Comparison of ENCODE assay signal across 16 cellular contexts in genomic region chr1:20648438-20648837, GRCh38. TPM values are rescaled to one million over a fixed set of nuclear protein-coding genes. Genes with fewer than 3 reads are reported as not detected.
DNase-seq lines count a peak whose midpoint lies in the region; ATAC-seq and TF ChIP-seq lines count a peak whose summit lies in the region.
"Had no signal": no experiment of that assay in that cellular context is flagged by ENCODE, and none has a peak within 500 bp of the region (broad histone marks: within the 10 kb centered on the region; RNA-seq: fewer than 3 reads in every experiment).

No MANE protein-coding gene starts in this region.

- no peak overlapping the region for H2AK5ac ChIP-seq in neuronal stem cell (ENCODE audit: low read depth, low read length)

- H3K9ac ChIP-seq in neuronal stem cell (ENCODE audit: low read depth, low read length, poor library complexity), result no peak overlapping the region
- H3K9ac ChIP-seq: GM23248 had no signal

- H2BK120ac ChIP-seq in neuronal stem cell (ENCODE audit: low read depth, low read length), result no peak overlapping the region

- peaks cover 42 to 61% of the 10 kb centered on the region in 2 donors for H3K36me3 ChIP-seq in neuronal stem cell (replicated peaks in 1 of 2; ENCODE audit: control insufficient read depth in 2 of 2, insufficient read depth in 2 of 2, low read length in 2 of 2)

- no peak overlapping the region for H3K14ac ChIP-seq in neuronal stem cell (ENCODE audit: low read length)

- no peak overlapping the region for H2AFZ ChIP-seq in neuronal stem cell (ENCODE audit: low read length)
- H2AFZ ChIP-seq: GM23248 had no signal

- H3K4me3 Mint-ChIP-seq in natural killer cell (no peak overlapping the region), WTC11 (no peak overlapping the region)
- H3K4me3 Mint-ChIP-seq in natural killer cell treated with Interleukin-12 subunit alpha and Interleukin-12 subunit beta and Interleukin-15 and Interleukin-18, amount 100 ng/mL, for 72 hours, result no peak overlapping the region
- H3K4me3 Mint-ChIP-seq: CD4-positive, alpha-beta memory T cell had no signal

- intact Hi-C loops in natural killer cell (cut with micrococcal nuclease), result no loop called here

- H3K36me3 Mint-ChIP-seq in natural killer cell, result peaks cover 20% of the 10 kb centered on the region
- H3K36me3 Mint-ChIP-seq in natural killer cell treated with Interleukin-12 subunit alpha and Interleukin-12 subunit beta and Interleukin-15 and Interleukin-18, amount 100 ng/mL, for 72 hours, result peaks cover 21% of the 10 kb centered on the region
- peaks cover 45% of the 10 kb centered on the region for H3K36me3 Mint-ChIP-seq in WTC11

- no peak overlapping the region for H3K4me3 ChIP-seq in neuronal stem cell (ENCODE audit: low read length in 2 of 2)
- H3K4me3 ChIP-seq: GM23248 had no signal

- WGBS in neuronal stem cell (ENCODE audit: extremely low coverage in 2 of 2, insufficient read length in 2 of 2, insufficient replicate concordance in 1 of 2), 2 donors, result no CpG with 5 or more reads among the region's 13 CpGs

- no peak for TF ChIP-seq CTCF in natural killer cell (IDR thresholded peaks at IDR 0.05)
- TF ChIP-seq CTCF in WTC11 (IDR thresholded peaks at IDR 0.05), result no peak

- peak overlapping the region; percentile 22 for H3K23ac ChIP-seq in neuronal stem cell (ENCODE audit: low read depth, low read length, poor library complexity)

- H3K4me1 ChIP-seq in neuronal stem cell (ENCODE audit: control insufficient read depth in 2 of 2, insufficient read depth in 1 of 2, low read depth in 1 of 2, low read length in 2 of 2), result no peaks in the 10 kb centered on the region

- no peaks in the 10 kb centered on the region for H3K9me3 ChIP-seq in neuronal stem cell (replicated peaks in 1 of 2; ENCODE audit: control insufficient read depth in 2 of 2, insufficient read depth in 1 of 2, low read depth in 1 of 2, low read length in 2 of 2)

- H3K27me3 Mint-ChIP-seq in natural killer cell (ENCODE audit: low read depth in 2 of 2), result no peaks in the 10 kb centered on the region
- no peaks in the 10 kb centered on the region for H3K27me3 Mint-ChIP-seq in natural killer cell treated with Interleukin-12 subunit alpha and Interleukin-12 subunit beta and Interleukin-15 and Interleukin-18, amount 100 ng/mL, for 72 hours
- H3K27me3 Mint-ChIP-seq in WTC11 (ENCODE audit: low read depth), result no peaks in the 10 kb centered on the region
- H3K27me3 Mint-ChIP-seq: CD4-positive, alpha-beta memory T cell had no signal

- H2BK5ac ChIP-seq in neuronal stem cell (ENCODE audit: low read length), result no peak overlapping the region

- peak overlapping the region; percentile 89 for H4K91ac ChIP-seq in neuronal stem cell (ENCODE audit: low read depth, low read length, poor library complexity)

- H3K18ac ChIP-seq in neuronal stem cell (ENCODE audit: low read length), result no peak overlapping the region

- H3K4ac ChIP-seq in neuronal stem cell (ENCODE audit: low read length), result no peak overlapping the region

- H3K27me3 ChIP-seq in neuronal stem cell (ENCODE audit: control insufficient read depth in 3 of 3, insufficient read depth in 3 of 3, low read depth in 1 of 3, low read length in 3 of 3), result no peaks in the 10 kb centered on the region

- H3K9me3 Mint-ChIP-seq in natural killer cell (no peaks in the 10 kb centered on the region), WTC11 (no peaks in the 10 kb centered on the region)
- no peaks in the 10 kb centered on the region for H3K9me3 Mint-ChIP-seq in natural killer cell treated with Interleukin-12 subunit alpha and Interleukin-12 subunit beta and Interleukin-15 and Interleukin-18, amount 100 ng/mL, for 72 hours
- H3K9me3 Mint-ChIP-seq: CD4-positive, alpha-beta memory T cell had no signal

- H3K4me1 Mint-ChIP-seq in natural killer cell (peaks cover 0 to 11% of the 10 kb centered on the region in 2 donors), WTC11 (no peaks in the 10 kb centered on the region)
- peaks cover 0 to 4% of the 10 kb centered on the region in 2 donors for H3K4me1 Mint-ChIP-seq in natural killer cell treated with Interleukin-12 subunit alpha and Interleukin-12 subunit beta and Interleukin-15 and Interleukin-18, amount 100 ng/mL, for 72 hours (ENCODE audit: low read depth in 2 of 2)
- H3K4me1 Mint-ChIP-seq: CD4-positive, alpha-beta memory T cell had no signal

- POLR2A ChIA-PET in WTC11 (lab: Charles Lee), result no interaction called here

- no peak overlapping the region for H2BK12ac ChIP-seq in neuronal stem cell (ENCODE audit: low read length)

- no peak overlapping the region for H3K27ac ChIP-seq in neuronal stem cell (replicated peaks; ENCODE audit: low read length)
- H3K27ac ChIP-seq: GM23248 had no signal

- no peak overlapping the region for H3K4me2 ChIP-seq in neuronal stem cell (ENCODE audit: insufficient read depth, low read length, poor library complexity, severe bottlenecking)

- ATAC-seq in natural killer cell, result no peak
- ATAC-seq in natural killer cell treated with Interleukin-12 subunit alpha and Interleukin-12 subunit beta and Interleukin-15 and Interleukin-18, amount 100 ng/mL, for 72 hours, result no peak
- ATAC-seq in WTC11, result no peak
- ATAC-seq in GM19328 (IDR thresholded peaks at IDR 0.05; ENCODE audit: unreplicated experiment), result no peak

- peak overlapping the region; percentile 8 to 29 for H3K27ac Mint-ChIP-seq in natural killer cell
- H3K27ac Mint-ChIP-seq in natural killer cell treated with Interleukin-12 subunit alpha and Interleukin-12 subunit beta and Interleukin-15 and Interleukin-18, amount 100 ng/mL, for 72 hours, result no peak overlapping the region
- H3K27ac Mint-ChIP-seq in WTC11, result peak overlapping the region; percentile 63; the same call in 1 of the 2 replicates

- H3K79me1 ChIP-seq in neuronal stem cell (ENCODE audit: low read depth, low read length), result no peaks in the 10 kb centered on the region

- H2BK15ac ChIP-seq in neuronal stem cell (ENCODE audit: low read length), result no peak overlapping the region

- H4K8ac ChIP-seq in neuronal stem cell (ENCODE audit: low read depth, low read length), result no peak overlapping the region

- CTCF ChIA-PET in WTC11 (lab: Charles Lee), result no interaction called here

- no peak for DNase-seq in natural killer cell
- DNase-seq in natural killer cell treated with Interleukin-12 subunit alpha and Interleukin-12 subunit beta and Interleukin-15 and Interleukin-18, amount 100 ng/mL, for 72 hours (ENCODE audit: low spot score), result no peak
- DNase-seq in WTC11 (ENCODE audit: low spot score), result no peak
- no peak for DNase-seq in neuronal stem cell (ENCODE audit: low spot score)
- no peak for DNase-seq in DMS79 treated with DMSO at 0.1 percent for 48 hours (lab: John Stamatoyannopoulos, UW)
- DNase-seq: C1 segment of cervical spinal cord; Calu3; CD4-positive, alpha-beta memory T cell; COR-L47; DMS53; DND-41; GM23248; H7; HCEC 1CT had no signal

TF ChIP-seq in WTC11, 78 proteins besides CTCF, POLR2A, EP300 and RAD21 (continues in another document):
- TF ChIP-seq TEAD4 (CRISPR knock-in tag; IDR thresholded peaks at IDR 0.05), result no peak
- no peak for TF ChIP-seq ZNF416 (CRISPR knock-in tag; IDR thresholded peaks at IDR 0.05)
- TF ChIP-seq JUN (CRISPR knock-in tag; IDR thresholded peaks at IDR 0.05), result no peak
- no peak for TF ChIP-seq CREM (CRISPR knock-in tag; IDR thresholded peaks at IDR 0.05)
- no peak for TF ChIP-seq ZNF138 (CRISPR knock-in tag; conservative IDR thresholded peaks at IDR 0.05)
- no peak for TF ChIP-seq PRDM15 (CRISPR knock-in tag; IDR thresholded peaks at IDR 0.05)
- TF ChIP-seq ZNF232 (CRISPR knock-in tag; IDR thresholded peaks at IDR 0.05), result no peak

RNA-seq across cellular contexts. Expression of gene DDOST, which starts 12.7 kb away (rescaled TPM):
- 100 to 1,000 TPM; 137 to 158 (median 153) TPM for total RNA-seq in natural killer cell
- 100 to 1,000 TPM; 176 to 227 TPM for total RNA-seq in natural killer cell treated with Interleukin-12 subunit alpha and Interleukin-12 subunit beta and Interleukin-15 and Interleukin-18, amount 100 ng/mL, for 72 hours
- 299 to 306 TPM (median 300 TPM) in 3 replicates for total RNA-seq in WTC11 (2021)
- polyA plus RNA-seq in neuronal stem cell (2013, experiment 1 of 2), result 115 TPM
- polyA plus RNA-seq in neuronal stem cell (2013, experiment 2 of 2), result 115 TPM

RNA-seq across cellular contexts. Expression of gene PINK1, which starts 15.2 kb away (rescaled TPM):
- total RNA-seq in natural killer cell (10 to 100 TPM; 10.8 to 16.2 (median 15.0) TPM), WTC11 (2021) (34.7 to 47.7 TPM (median 35.1 TPM) in 3 replicates)
- total RNA-seq in natural killer cell treated with Interleukin-12 subunit alpha and Interleukin-12 subunit beta and Interleukin-15 and Interleukin-18, amount 100 ng/mL, for 72 hours, result 1 to 10 TPM; 3.8 to 4.7 TPM
- 22.0 TPM for polyA plus RNA-seq in neuronal stem cell (2013, experiment 1 of 2)
- polyA plus RNA-seq in neuronal stem cell (2013, experiment 2 of 2), result 19.8 TPM

RNA-seq across cellular contexts. Expression of gene CDA, which starts 59.5 kb away (rescaled TPM):
- total RNA-seq in natural killer cell, result 1 to 10 TPM in 2 of 3 donors, not detected in 1; 1.4 to 5.3 TPM
- not detected for total RNA-seq in natural killer cell treated with Interleukin-12 subunit alpha and Interleukin-12 subunit beta and Interleukin-15 and Interleukin-18, amount 100 ng/mL, for 72 hours
- 7.3 to 12.5 TPM (median 7.5 TPM) in 3 replicates for total RNA-seq in WTC11 (2021)
- 0.29 TPM for polyA plus RNA-seq in neuronal stem cell (2013, experiment 1 of 2)
- 0.36 TPM for polyA plus RNA-seq in neuronal stem cell (2013, experiment 2 of 2)
- total RNA-seq: A673; CD4-positive, alpha-beta memory T cell had no signal
- polyA plus RNA-seq: CD4-positive, alpha-beta memory T cell had no signal

Comparison
In these comparisons a context has a peak if more than half of its experiments do, and no peak if none do; other contexts are left out.
1. H3K27ac Mint-ChIP-seq: peak in natural killer cell (2 of 2) and WTC11 (single experiment); none in natural killer cell treated with Interleukin-12 subunit alpha and Interleukin-12 subunit beta and Interleukin-15 and Interleukin-18, amount 100 ng/mL, for 72 hours (0 of 2).